In the genomic region with DNA sequence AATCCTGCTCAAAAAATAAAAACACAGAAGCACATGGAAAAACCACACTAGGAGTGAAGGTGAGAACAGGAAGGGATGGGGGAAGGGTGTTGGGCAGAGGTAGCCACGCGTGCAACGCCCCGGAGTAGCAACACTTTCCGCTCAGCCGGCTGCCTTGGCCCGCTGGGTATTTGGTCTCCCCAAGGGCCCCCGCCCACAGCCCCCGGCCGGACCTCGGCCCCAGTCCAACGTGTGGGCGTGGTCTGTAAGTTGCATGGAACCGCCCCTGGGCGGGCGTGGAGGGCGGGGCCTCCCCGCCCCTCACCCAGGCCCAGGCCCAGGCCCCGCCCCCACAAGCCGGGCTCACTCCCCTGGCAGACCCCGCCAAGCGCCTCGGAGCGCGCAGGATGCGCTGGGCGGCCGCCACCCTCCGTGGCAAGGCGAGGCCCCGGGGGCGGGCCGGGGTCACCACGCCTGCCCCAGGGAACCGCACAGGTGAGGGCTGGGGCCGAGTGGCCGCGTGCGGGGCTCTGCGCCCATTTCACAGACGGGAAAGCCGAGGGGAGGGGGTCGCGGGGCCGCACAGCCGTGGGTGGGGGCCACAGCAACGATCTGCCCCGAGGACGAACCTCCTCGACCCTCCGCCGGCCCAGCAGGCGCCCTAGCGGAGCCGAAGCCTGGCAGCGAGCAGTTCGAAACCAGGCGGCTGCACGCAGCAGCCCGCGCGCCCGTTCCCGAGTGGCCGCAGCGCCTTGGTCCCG, we compare ENCODE assay signal across 8 cellular contexts. TPM values are rescaled to one million over a fixed set of nuclear protein-coding genes. Genes with fewer than 3 reads are reported as not detected.
DNase-seq lines count a peak whose midpoint lies in the region; ATAC-seq and TF ChIP-seq lines count a peak whose summit lies in the region.

Gene SUSD3 (plus strand): TSS at position 345 of the 740 bp plus-strand sequence. CDS start 42 bp downstream, at position 387.

- no peaks in the 10 kb centered on the region for H3K27me3 Mint-ChIP-seq in CD8-positive, alpha-beta memory T cell

- peak; percentile 41 for ATAC-seq in GM19463 (IDR thresholded peaks at IDR 0.05; ENCODE audit: unreplicated experiment)

- no peaks in the 10 kb centered on the region for H3K9me3 Mint-ChIP-seq in CD8-positive, alpha-beta memory T cell

- no peaks in the 10 kb centered on the region for H3K9me3 ChIP-seq in CD8-positive, alpha-beta memory T cell (ENCODE audit: low read length)
- no peaks in the 10 kb centered on the region for H3K9me3 ChIP-seq in HUES64 (ENCODE audit: insufficient read depth, low read depth, low read length)
- H3K9me3 ChIP-seq in muscle layer of duodenum (ENCODE audit: control insufficient read depth in 1 of 2, low read length in 2 of 2) = no peaks in the 10 kb centered on the region
- H3K9me3 ChIP-seq in stomach = no peaks in the 10 kb centered on the region

- no peak within 1 kb of the TSS for H3K9ac ChIP-seq in HUES64 (ENCODE audit: low read depth, low read length)

- H3K36me3 ChIP-seq in CD8-positive, alpha-beta memory T cell (ENCODE audit: insufficient read depth, low read length) = no peaks in the 10 kb centered on the region
- H3K36me3 ChIP-seq in HUES64 (ENCODE audit: insufficient read depth, low read length) = no peaks in the 10 kb centered on the region
- H3K36me3 ChIP-seq in muscle layer of duodenum (ENCODE audit: control insufficient read depth in 1 of 2, insufficient read depth in 2 of 2, low read length in 2 of 2) = no peaks in the 10 kb centered on the region
- no peaks in the 10 kb centered on the region for H3K36me3 ChIP-seq in stomach

- H3K27ac ChIP-seq in CD8-positive, alpha-beta memory T cell (ENCODE audit: low read depth, low read length) = peak within 1 kb of the TSS; percentile 71
- H3K27ac ChIP-seq in HUES64 (ENCODE audit: low read depth, low read length) = no peak within 1 kb of the TSS
- H3K27ac ChIP-seq in muscle layer of duodenum (ENCODE audit: low read length) = no peak within 1 kb of the TSS
- H3K27ac ChIP-seq in stomach = peak within 1 kb of the TSS; percentile 39 to 81 (median 69)

- peak; percentile 57 to 78 (median 70) for DNase-seq in CD8-positive, alpha-beta memory T cell
- DNase-seq in activated CD4-positive, alpha-beta T cell treated with anti-CD3 and anti-CD28 coated beads, Interleukin-2, amount 50 U/mL, for 24 hours (ENCODE audit: low read depth in 1 of 2, low spot score in 1 of 2) = peak; percentile 25 to 30
- DNase-seq in effector CD8-positive, alpha-beta T cell (lab: John Stamatoyannopoulos, UW) = peak; percentile 53
- DNase-seq in stomach (peak; percentile 76), dedifferentiated amniotic fluid mesenchymal stem cell (ENCODE audit: extremely low spot score) (no peak)

- H3K4me1 Mint-ChIP-seq in CD8-positive, alpha-beta memory T cell = peaks cover 63 to 88% (median 64%) of the 10 kb centered on the region in 3 donors

- POLR2A ChIA-PET in CD8-positive, alpha-beta memory T cell (lab: Charles Lee) = interaction anchor here (0.6 to 1.7 kb wide), 6 partner anchors 12 to 37 kb away, joined by 3 to 9 read pairs (median 5); no protein-coding TSS in a partner anchor

- no peaks in the 10 kb centered on the region for H3K27me3 ChIP-seq in CD8-positive, alpha-beta memory T cell (ENCODE audit: insufficient read depth, low read length, poor library complexity, severe bottlenecking)
- H3K27me3 ChIP-seq in HUES64 (ENCODE audit: insufficient read depth, low read length) (peaks cover 17% of the 10 kb centered on the region), muscle layer of duodenum (ENCODE audit: low read depth, low read length) (no peaks in the 10 kb centered on the region), stomach (no peaks in the 10 kb centered on the region)

- peaks cover 51% of the 10 kb centered on the region for H3K4me1 ChIP-seq in CD8-positive, alpha-beta memory T cell (ENCODE audit: insufficient read depth, low read length)
- H3K4me1 ChIP-seq in HUES64 (ENCODE audit: insufficient read depth, low read length) (peaks cover 8% of the 10 kb centered on the region), muscle layer of duodenum (ENCODE audit: control insufficient read depth in 1 of 2, insufficient read depth in 2 of 2, low read length in 2 of 2) (peaks cover 14 to 26% of the 10 kb centered on the region in 2 donors), stomach (peaks cover 38 to 66% (median 48%) of the 10 kb centered on the region in 4 donors)

- H3K4me3 Mint-ChIP-seq in CD8-positive, alpha-beta memory T cell = peak within 1 kb of the TSS; percentile 90 to 98 (median 92)

- WGBS in HUES64 = 3% methylated on average over 67 of the region's 67 CpGs
- WGBS in stomach, 5 donors = 0 to 2% (median 1%) methylated on average over 22 to 67 of the region's 67 CpGs

- TF ChIP-seq CTCF in stomach (IDR thresholded peaks at IDR 0.05) = no peak

- peaks cover 0 to 10% (median 0%) of the 10 kb centered on the region in 3 donors for H3K36me3 Mint-ChIP-seq in CD8-positive, alpha-beta memory T cell

- no peak for TF ChIP-seq EP300 in stomach (IDR thresholded peaks at IDR 0.05)

- H3K27ac Mint-ChIP-seq in CD8-positive, alpha-beta memory T cell = peak within 1 kb of the TSS; percentile 93 to 99 (median 95)

- CTCF ChIA-PET in CD8-positive, alpha-beta memory T cell (lab: Charles Lee) = interaction anchor here (1.3 to 1.9 kb wide), 2 partner anchors 8 to 38 kb away, joined by 3 to 7 read pairs; no protein-coding TSS in a partner anchor

- intact Hi-C loops in stomach (cut with DNase I; ENCODE audit: low total_unique reads) = no loop called here

- peak within 1 kb of the TSS; percentile 72 for H3K4me3 ChIP-seq in CD8-positive, alpha-beta memory T cell (ENCODE audit: low read length)
- H3K4me3 ChIP-seq in HUES64 (ENCODE audit: low read length) (peak within 1 kb of the TSS; percentile 49), muscle layer of duodenum (ENCODE audit: low read depth in 1 of 2, low read length in 2 of 2) (peak within 1 kb of the TSS; percentile 21 to 72), stomach (peak within 1 kb of the TSS; percentile 55 to 65 (median 58))

- TF ChIP-seq POLR2A in stomach (IDR thresholded peaks at IDR 0.05) = no peak

RNA-seq across cellular contexts. Expression of gene SUSD3, which starts in this region (rescaled TPM):
- 10 to 100 TPM; 11.3 to 12.3 TPM for total RNA-seq in CD8-positive, alpha-beta memory T cell
- 103 TPM for polyA plus RNA-seq in CD8-positive, alpha-beta memory T cell
- polyA plus RNA-seq in HUES64 (2013, experiment 1 of 2) = 2.9 TPM
- 6.1 TPM for polyA plus RNA-seq in HUES64 (2013, experiment 2 of 2)
- 1 to 10 TPM in 3 of 5 donors, not detected in 2; 1.7 to 4.5 (median 2.4) TPM for total RNA-seq in stomach
- polyA plus RNA-seq in stomach = 1 to 10 TPM; 2.0 to 3.4 (median 2.9) TPM

Comparison
In these comparisons a context has a peak if more than half of its experiments do, and no peak if none do; other contexts are left out.
1. RNA of gene SUSD3 (polyA plus RNA-seq): 103 TPM in CD8-positive, alpha-beta memory T cell (single experiment); 2.0 to 3.4 TPM in stomach; every median in the first group is over 10 times any median in the second.
2. H3K27ac ChIP-seq: peak in CD8-positive, alpha-beta memory T cell (single experiment) and stomach (5 of 5); none in HUES64 (single experiment) and muscle layer of duodenum (single experiment).
3. Peak in every context shown above with its lines, with median percentiles within 50 percentile points of each other: H3K4me3 ChIP-seq.